Comparison of ENCODE assay signal across 18 cellular contexts in the genomic region with DNA sequence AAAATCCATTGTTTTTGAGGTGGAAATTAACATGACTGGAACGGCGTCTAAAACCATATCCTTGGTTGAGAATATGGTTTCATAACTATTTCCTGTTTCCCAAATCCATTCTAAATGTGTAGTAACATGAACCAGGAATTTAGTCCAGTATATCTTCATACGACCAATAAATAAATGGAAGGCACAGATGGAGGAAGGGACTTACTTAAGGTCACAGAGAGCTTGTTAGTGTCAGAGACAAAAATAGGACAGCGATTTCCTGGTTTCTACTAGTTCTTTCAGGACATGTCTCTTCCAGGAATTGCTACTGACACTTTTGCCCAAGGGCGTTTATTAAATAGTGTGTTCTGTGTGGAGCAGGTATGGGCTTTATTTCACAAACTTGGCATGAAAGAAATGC. TPM values are rescaled to one million over a fixed set of nuclear protein-coding genes. Genes with fewer than 3 reads are reported as not detected.
A peak's percentile ranks its signal among the peaks of the same experiment; 100 is the strongest.
DNase-seq lines count a peak whose midpoint lies in the region; ATAC-seq and TF ChIP-seq lines count a peak whose summit lies in the region.
"Had no signal": no experiment of that assay in that cellular context is flagged by ENCODE, and none has a peak within 500 bp of the region (broad histone marks: within the 10 kb centered on the region; RNA-seq: fewer than 3 reads in every experiment).

No MANE protein-coding gene starts in this region.

- peak overlapping the region; percentile 62 for H3K4me2 ChIP-seq in neural progenitor cell

- H3K27me3 ChIP-seq in neural progenitor cell (no peaks in the 10 kb centered on the region), BE2C (no peaks in the 10 kb centered on the region)

- H3K36me3 ChIP-seq in SK-N-MC (ENCODE audit: insufficient read depth, low read length) (no peaks in the 10 kb centered on the region), neural progenitor cell (no peaks in the 10 kb centered on the region), BE2C (no peaks in the 10 kb centered on the region)

- no peaks in the 10 kb centered on the region for H3K9me3 ChIP-seq in SK-N-MC (ENCODE audit: low read depth, low read length)
- H3K9me3 ChIP-seq in neural progenitor cell (ENCODE audit: low read depth) = no peaks in the 10 kb centered on the region
- no peaks in the 10 kb centered on the region for H3K9me3 ChIP-seq in BE2C

- H2AFZ ChIP-seq in neural progenitor cell (replicated peaks) = no peak overlapping the region
- H2AFZ ChIP-seq: GM23248 had no signal

- H3K4me3 ChIP-seq in SK-N-MC (peak overlapping the region; percentile 75), fibroblast of pulmonary artery (replicated peaks; ENCODE audit: low read depth, low read length) (no peak overlapping the region), neural progenitor cell (no peak overlapping the region), BE2C (ENCODE audit: low read depth, low read length) (no peak overlapping the region)
- H3K4me3 ChIP-seq: GM23248 had no signal

- peak; percentile 38 for DNase-seq in DMS153 (lab: John Stamatoyannopoulos, UW)
- no peak for DNase-seq in DMS153 treated with DMSO at 0.1 percent for 48 hours (lab: John Stamatoyannopoulos, UW; ENCODE audit: unreplicated experiment)
- DNase-seq in SK-N-MC (ENCODE audit: low read depth, low spot score) = no peak
- DNase-seq in fibroblast of pulmonary artery (ENCODE audit: low read depth) = peak; percentile 33
- DNase-seq in neural progenitor cell (ENCODE audit: low spot score) = no peak
- DNase-seq in BE2C = no peak
- no peak for DNase-seq in activated naive CD4-positive, alpha-beta T cell treated with Interleukin-2 at 50 U/mL for 16 hours
- DNase-seq: 8988T, C1 segment of cervical spinal cord, COR-L47, DMS79, GM23248, KG1, NCI-H1092, NCI-H446, NCI-H774, SHP77 had no signal

- no peaks in the 10 kb centered on the region for H3K79me2 ChIP-seq in neural progenitor cell (ENCODE audit: low read depth)

- no peak overlapping the region for H3K4me3 Mint-ChIP-seq in neural progenitor cell

- peaks cover 18% of the 10 kb centered on the region for H3K4me1 Mint-ChIP-seq in neural progenitor cell

- H3K27me3 Mint-ChIP-seq in neural progenitor cell (ENCODE audit: insufficient read depth, low read depth) = peaks cover 22% of the 10 kb centered on the region

- peaks cover 18% of the 10 kb centered on the region for H3F3A ChIP-seq in neural progenitor cell (ENCODE audit: low read depth)

- H3K27ac ChIP-seq in SK-N-MC = peak overlapping the region; percentile 69
- no peak overlapping the region for H3K27ac ChIP-seq in neural progenitor cell
- H3K27ac ChIP-seq: GM23248 had no signal

- TF ChIP-seq CTCF in fibroblast of pulmonary artery (IDR thresholded peaks at IDR 0.05; ENCODE audit: low read length, missing control alignments) (no peak), neural progenitor cell (IDR thresholded peaks at IDR 0.05) (no peak), BE2C (IDR thresholded peaks at IDR 0.05; ENCODE audit: low read depth, low read length) (no peak)

- H3K4me1 ChIP-seq in neural progenitor cell (peaks cover 17% of the 10 kb centered on the region), BE2C (no peaks in the 10 kb centered on the region; the same call in 1 of the 2 replicates)

- no peaks in the 10 kb centered on the region for H3K36me3 Mint-ChIP-seq in neural progenitor cell

- no peak overlapping the region for H3K27ac Mint-ChIP-seq in neural progenitor cell

- no peaks in the 10 kb centered on the region for H4K20me1 ChIP-seq in neural progenitor cell (ENCODE audit: low read depth)

- H3K9ac ChIP-seq in SK-N-MC (ENCODE audit: insufficient read length) = peak overlapping the region; percentile 17
- no peak overlapping the region for H3K9ac ChIP-seq in neural progenitor cell
- H3K9ac ChIP-seq: GM23248 had no signal

- H3K9me3 Mint-ChIP-seq in neural progenitor cell = peaks cover 3% of the 10 kb centered on the region

- no peak for ATAC-seq in HG02571 (IDR thresholded peaks at IDR 0.05; ENCODE audit: unreplicated experiment)

RNA-seq across cellular contexts. Expression of a gene that starts 41.2 kb away (rescaled TPM):
- total RNA-seq in neural progenitor cell (ENCODE audit: low replicate concordance) = 66.5 and 71.3 TPM in 2 replicates
- polyA plus RNA-seq in BE2C (2012; ENCODE audit: insufficient read depth, insufficient read length, low read depth) = 15.3 TPM

Comparison
In these comparisons a context has a peak if more than half of its experiments do, and no peak if none do; other contexts are left out.
1. DNase-seq: peak in DMS153 (single experiment) and fibroblast of pulmonary artery (single experiment); none in DMS153 treated with DMSO at 0.1 percent for 48 hours (single experiment), SK-N-MC (single experiment), neural progenitor cell (single experiment), BE2C (single experiment) and activated naive CD4-positive, alpha-beta T cell treated with Interleukin-2 at 50 U/mL for 16 hours (single experiment).